Comparison of ENCODE assay signal across 23 cellular contexts in the genomic region with DNA sequence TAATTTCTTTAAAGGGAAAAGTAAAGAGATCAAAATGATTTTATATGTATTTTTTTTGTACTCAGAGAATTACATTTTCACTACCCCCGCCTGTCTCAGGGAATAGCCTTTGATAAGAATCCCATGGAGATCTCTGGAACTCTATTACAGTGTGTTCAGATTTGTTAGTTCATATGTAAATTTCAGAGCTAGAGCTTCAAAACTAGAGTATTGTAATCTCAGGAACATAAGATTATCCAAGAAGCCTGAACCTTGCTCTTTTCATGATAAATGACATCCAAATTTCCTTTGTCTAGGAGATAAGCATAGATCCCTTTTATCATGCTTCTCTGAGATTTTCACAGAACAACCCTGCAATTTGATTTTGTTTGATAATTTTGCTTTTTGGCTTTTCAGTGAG.
DNase-seq lines count a peak whose midpoint lies in the region; ATAC-seq, FAIRE-seq and TF ChIP-seq lines count a peak whose summit lies in the region.
"Had no signal": no experiment of that assay in that cellular context is flagged by ENCODE, and none has a peak within 500 bp of the region (broad histone marks: within the 10 kb centered on the region; RNA-seq: fewer than 3 reads in every experiment).

No MANE protein-coding gene starts in this region.

- H3K9me3 ChIP-seq in endothelial cell of umbilical vein (replicated peaks; ENCODE audit: control insufficient read depth, insufficient read depth, low read length) (no peaks in the 10 kb centered on the region), aorta (ENCODE audit: control insufficient read depth, low read length) (no peaks in the 10 kb centered on the region)
- H3K9me3 ChIP-seq: BE2C, BLaER1 had no signal

- no peak overlapping the region for H3K4me3 ChIP-seq in endothelial cell of umbilical vein (replicated peaks in 1 of 3; ENCODE audit: insufficient read depth in 1 of 3, low read depth in 1 of 3, low read length in 3 of 3)
- no peak overlapping the region for H3K4me3 ChIP-seq in aorta (ENCODE audit: low read length in 2 of 2)
- H3K4me3 ChIP-seq: BLaER1, GM12878 had no signal

- H3K4me2 ChIP-seq in endothelial cell of umbilical vein (ENCODE audit: insufficient read depth, low read length), result no peak overlapping the region
- H3K4me2 ChIP-seq: BLaER1 had no signal

- no peak overlapping the region for H3K9ac ChIP-seq in endothelial cell of umbilical vein (replicated peaks; ENCODE audit: extremely low read depth, insufficient read depth, low read length)
- H3K9ac ChIP-seq: BLaER1 had no signal

- CTCF ChIA-PET in endothelial cell of umbilical vein (lab: Charles Lee), result interaction anchor here (0.6 kb wide), 1 partner anchor 463 kb away, joined by 3 read pairs; no protein-coding TSS in a partner anchor

- no peaks in the 10 kb centered on the region for H3K79me2 ChIP-seq in endothelial cell of umbilical vein (ENCODE audit: control insufficient read depth, insufficient read depth, low read length)

- intact Hi-C loops in endothelial cell of umbilical vein (cut with micrococcal nuclease) (no loop called here), aorta (cut with DNase I) (no loop called here)

- 81 to 100% methylated on average over 1 of the region's 1 CpG for WGBS in aorta, 2 donors

- H3K27me3 ChIP-seq in endothelial cell of umbilical vein (ENCODE audit: control insufficient read depth in 2 of 2, insufficient read depth in 2 of 2, low read length in 2 of 2), result peaks cover 0 to 6% of the 10 kb centered on the region in 2 experiments
- H3K27me3 ChIP-seq in aorta (ENCODE audit: control insufficient read depth in 1 of 2, insufficient read depth in 2 of 2, low read length in 1 of 2), result no peaks in the 10 kb centered on the region
- H3K27me3 ChIP-seq: BE2C, BLaER1 had no signal

- H3K27ac ChIP-seq in endothelial cell of umbilical vein (ENCODE audit: insufficient read depth, low read depth, low read length), result no peak overlapping the region
- H3K27ac ChIP-seq in aorta (ENCODE audit: low read depth in 1 of 2, low read length in 2 of 2), result no peak overlapping the region
- H3K27ac ChIP-seq: BLaER1 had no signal

- no peaks in the 10 kb centered on the region for H3K4me1 ChIP-seq in endothelial cell of umbilical vein (ENCODE audit: control insufficient read depth, extremely low read depth, insufficient read depth, low read length)
- H3K4me1 ChIP-seq in aorta (ENCODE audit: control insufficient read depth in 1 of 2, insufficient read depth in 2 of 2, low read length in 2 of 2), result no peaks in the 10 kb centered on the region
- H3K4me1 ChIP-seq: BE2C, BLaER1 had no signal

- H2AFZ ChIP-seq in endothelial cell of umbilical vein (ENCODE audit: low read depth, low read length), result no peak overlapping the region

- ATAC-seq in HG03039 (IDR thresholded peaks at IDR 0.05; ENCODE audit: unreplicated experiment) (no peak), aorta (ENCODE audit: low FRiP score) (no peak)
- ATAC-seq: GM12878 had no signal

- FAIRE-seq in GM18507 (lab: Jason Lieb, UNC) (peak; percentile 12), endothelial cell of umbilical vein (lab: Jason Lieb, UNC) (peak; percentile 21)
- FAIRE-seq: GM12878, GM19239 had no signal

- no peaks in the 10 kb centered on the region for H3K9me1 ChIP-seq in endothelial cell of umbilical vein (replicated peaks; ENCODE audit: control insufficient read depth, extremely low read depth, insufficient read depth, low read length)

- H3K36me3 ChIP-seq in endothelial cell of umbilical vein (ENCODE audit: control insufficient read depth in 2 of 2, extremely low read depth in 1 of 2, insufficient read depth in 2 of 2, low read length in 2 of 2) (no peaks in the 10 kb centered on the region), aorta (ENCODE audit: control insufficient read depth in 1 of 2, insufficient read depth in 2 of 2, low read length in 1 of 2) (peaks cover 2% of the 10 kb centered on the region in 2 donors)
- H3K36me3 ChIP-seq: BE2C, BLaER1 had no signal

- BruUV-seq in endothelial cell of umbilical vein (replicated peaks; lab: Mats Ljungman, UMichigan), result no TSS peak

- DNase-seq in GM18507 (ENCODE audit: extremely low spot score, insufficient read length, low read depth) (no peak), endothelial cell of umbilical vein (ENCODE audit: low read depth, low spot score) (no peak), aorta (no peak)
- no peak for DNase-seq in effector CD8-positive, alpha-beta T cell (lab: John Stamatoyannopoulos, UW)
- DNase-seq: 8988T; ACHN; BE2C; C1 segment of cervical spinal cord; CD4-positive, alpha-beta memory T cell; CD4-positive, CD25-positive, alpha-beta regulatory T cell; CD8-positive, alpha-beta memory T cell; COR-L47; DMS 273 treated with DMSO at 0.1 percent for 48 hours; DMS153; DMS53; DMS79; DND-41; EL; GDM1 had no signal

- TF ChIP-seq CTCF in endothelial cell of umbilical vein (IDR thresholded peaks at IDR 0.05; ENCODE audit: extremely low read depth in 1 of 2, insufficient read depth in 1 of 2, low read depth in 1 of 2, low read length in 2 of 2), result no peak

- H4K20me1 ChIP-seq in endothelial cell of umbilical vein (replicated peaks; ENCODE audit: control insufficient read depth, extremely low read depth, insufficient read depth, low read length), result no peaks in the 10 kb centered on the region
- H4K20me1 ChIP-seq: BLaER1 had no signal

- POLR2A ChIA-PET in endothelial cell of umbilical vein (lab: Charles Lee), result no interaction called here

- TF ChIP-seq POLR2A in endothelial cell of umbilical vein (IDR thresholded peaks at IDR 0.05; ENCODE audit: low read depth, low read length), result no peak

- dilution Hi-C loops in endothelial cell of umbilical vein (cut with MboI; ENCODE audit: extremely low pct_ligation_motif_present, low sequenced_read_pairs), result no loop called here

TF ChIP-seq in endothelial cell of umbilical vein, 7 proteins besides CTCF, POLR2A, EP300 and RAD21:
- TF ChIP-seq FOS (IDR thresholded peaks at IDR 0.05; ENCODE audit: borderline replicate concordance, insufficient read depth, low read length) (no peak), GATA2 (IDR thresholded peaks at IDR 0.05; ENCODE audit: insufficient read depth, insufficient read length, low read depth, low read length) (no peak), POLR2AphosphoS5 (IDR thresholded peaks at IDR 0.05; ENCODE audit: insufficient read depth, low read depth, low read length) (no peak), JUN (IDR thresholded peaks at IDR 0.05; ENCODE audit: borderline replicate concordance, insufficient read depth, insufficient read length, low read depth) (no peak), MYC (IDR thresholded peaks at IDR 0.05; ENCODE audit: low read depth, low read length) (no peak), EZH2 (IDR thresholded peaks at IDR 0.05; ENCODE audit: borderline replicate concordance, low read depth, low read length, severe bottlenecking) (no peak)
- TF ChIP-seq, protein P1, sequence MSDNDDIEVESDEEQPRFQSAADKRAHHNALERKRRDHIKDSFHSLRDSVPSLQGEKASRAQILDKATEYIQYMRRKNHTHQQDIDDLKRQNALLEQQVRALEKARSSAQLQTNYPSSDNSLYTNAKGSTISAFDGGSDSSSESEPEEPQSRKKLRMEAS (IDR thresholded peaks at IDR 0.05; ENCODE audit: insufficient read depth, insufficient read length), result no peak
